In the genomic region with DNA sequence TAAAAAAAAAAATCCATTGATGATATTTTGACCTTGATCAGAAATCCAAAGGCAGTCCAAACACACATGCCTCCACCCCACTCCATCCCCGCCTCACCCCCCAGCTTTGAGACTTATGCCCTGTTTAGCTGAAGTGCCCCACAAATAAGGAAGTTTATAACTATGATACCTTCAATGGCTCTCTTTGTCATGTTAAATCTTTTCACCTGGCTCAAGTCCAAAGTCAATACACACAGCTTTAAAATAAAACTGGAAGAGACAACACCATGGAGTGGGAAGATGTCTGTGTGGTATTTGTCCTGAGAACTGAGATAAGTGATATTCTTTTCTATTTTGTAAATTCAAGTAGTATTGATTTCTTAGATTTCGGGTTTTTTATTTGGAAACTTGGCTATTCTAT, we compare ENCODE assay signal across 21 cellular contexts. TPM values are rescaled to one million over a fixed set of nuclear protein-coding genes. Genes with fewer than 3 reads are reported as not detected.
DNase-seq lines count a peak whose midpoint lies in the region; ATAC-seq and TF ChIP-seq lines count a peak whose summit lies in the region.
"Had no signal": no experiment of that assay in that cellular context is flagged by ENCODE, and none has a peak within 500 bp of the region (broad histone marks: within the 10 kb centered on the region; RNA-seq: fewer than 3 reads in every experiment).

No MANE protein-coding gene starts in this region.

- ATAC-seq in mucosa of descending colon = peak; percentile 52
- no peak for ATAC-seq in GM19035 (IDR thresholded peaks at IDR 0.05; ENCODE audit: unreplicated experiment)
- no peak for ATAC-seq in foreskin keratinocyte
- ATAC-seq: activated CD8-positive, alpha-beta T cell treated with anti-CD3 and anti-CD28 coated beads, Interleukin-2, amount 10 ng/mL, durations not matched to agents 7 days and 5 days; stimulated activated naive CD8-positive, alpha-beta T cell treated with anti-CD3 and anti-CD28 coated beads, Interleukin-15, Interleukin-2, amounts not matched to agents 100 U/mL and 50 U/mL, for 24 hours had no signal

- H3K27ac Mint-ChIP-seq in activated T-helper 2 cell treated with anti-CD3 and anti-CD28 coated beads, Interferon-gamma antibody, Interleukin-2, Interleukin-4, amounts not matched to agents 10 μg/mL and 5 μg/mL and 100 μg/mL, durations not matched to agents 14 hours and 24 hours and 36 hours = no peak overlapping the region
- H3K27ac Mint-ChIP-seq: activated B cell treated with CpG ODN at 0.5 μM for 24 hours; activated CD8-positive, alpha-beta T cell treated with anti-CD3 and anti-CD28 coated beads, Interleukin-2, amount 10 ng/mL, durations not matched to agents 7 days and 5 days had no signal

- peaks cover 100% of the 10 kb centered on the region for H3K27me3 ChIP-seq in foreskin keratinocyte

- H3K4me1 ChIP-seq in mucosa of descending colon (ENCODE audit: low read depth) = peaks cover 18% of the 10 kb centered on the region
- no peaks in the 10 kb centered on the region for H3K4me1 ChIP-seq in foreskin keratinocyte

- H3K36me3 Mint-ChIP-seq in activated T-helper 2 cell treated with anti-CD3 and anti-CD28 coated beads, Interferon-gamma antibody, Interleukin-2, Interleukin-4, amounts not matched to agents 10 μg/mL and 5 μg/mL and 100 μg/mL, durations not matched to agents 14 hours and 24 hours and 36 hours (ENCODE audit: low read depth) = peaks cover 28% of the 10 kb centered on the region

- DNase-seq in DMS53 treated with DMSO at 0.1 percent for 48 hours (lab: John Stamatoyannopoulos, UW; ENCODE audit: unreplicated experiment) (peak; percentile 59), LNCaP clone FGC (ENCODE audit: low read depth) (peak; percentile 72), NCI-H748 (lab: John Stamatoyannopoulos, UW; ENCODE audit: unreplicated experiment) (peak; percentile 79), mucosa of descending colon (peak in 1 of 3 donors; percentile 33), foreskin keratinocyte (no peak)
- no peak for DNase-seq in activated T-helper 2 cell treated with anti-CD3 and anti-CD28 coated beads, Interferon-gamma antibody, Interleukin-2, Interleukin-4, amounts not matched to agents 10 μg/mL and 5 μg/mL and 100 μg/mL, durations not matched to agents 14 hours and 24 hours and 36 hours (ENCODE audit: low spot score)
- DNase-seq: activated B cell treated with CpG ODN at 0.5 μM for 24 hours; activated CD8-positive, alpha-beta T cell treated with anti-CD3 and anti-CD28 coated beads, Interleukin-2, amount 10 ng/mL, durations not matched to agents 7 days and 5 days; activated T-cell treated with anti-CD3 and anti-CD28 coated beads, Interleukin-2, amount 50 U/mL, for 48 hours; head of caudate nucleus; NCI-H1930; NCI-H526 treated with DMSO at 0.1 percent for 48 hours; Peyer's patch; sigmoid colon; stimulated activated naive CD8-positive, alpha-beta T cell treated with anti-CD3 and anti-CD28 coated beads, Interleukin-15, Interleukin-2, amounts not matched to agents 100 U/mL and 50 U/mL, for 24 hours; tibial artery had no signal

- peaks cover 30% of the 10 kb centered on the region for H3K4me1 Mint-ChIP-seq in activated T-helper 2 cell treated with anti-CD3 and anti-CD28 coated beads, Interferon-gamma antibody, Interleukin-2, Interleukin-4, amounts not matched to agents 10 μg/mL and 5 μg/mL and 100 μg/mL, durations not matched to agents 14 hours and 24 hours and 36 hours (ENCODE audit: low read depth)

- no peaks in the 10 kb centered on the region for H3K9me3 ChIP-seq in mucosa of descending colon
- H3K9me3 ChIP-seq: breast epithelium, sigmoid colon, tibial artery had no signal

- no peak for TF ChIP-seq CTCF in LNCaP clone FGC (IDR thresholded peaks at IDR 0.05; ENCODE audit: control insufficient read depth, extremely low read depth, insufficient read depth)
- no peak for TF ChIP-seq CTCF in mucosa of descending colon (IDR thresholded peaks at IDR 0.05)
- no peak for TF ChIP-seq CTCF in foreskin keratinocyte (conservative IDR thresholded peaks at IDR 0.05)

- no peak overlapping the region for H3K4me3 ChIP-seq in LNCaP clone FGC (ENCODE audit: low read depth, low read length)
- no peak overlapping the region for H3K4me3 ChIP-seq in mucosa of descending colon
- H3K4me3 ChIP-seq: breast epithelium, coronary artery, lung, Peyer's patch, sigmoid colon, tibial artery had no signal

- no peaks in the 10 kb centered on the region for H3K9me3 Mint-ChIP-seq in activated T-helper 2 cell treated with anti-CD3 and anti-CD28 coated beads, Interferon-gamma antibody, Interleukin-2, Interleukin-4, amounts not matched to agents 10 μg/mL and 5 μg/mL and 100 μg/mL, durations not matched to agents 14 hours and 24 hours and 36 hours
- H3K9me3 Mint-ChIP-seq: activated B cell treated with CpG ODN at 0.5 μM for 24 hours had no signal

- H3K27ac ChIP-seq in foreskin keratinocyte = no peak overlapping the region
- H3K27ac ChIP-seq: breast epithelium, coronary artery, Peyer's patch, sigmoid colon, tibial artery had no signal

- H3K27me3 Mint-ChIP-seq in activated T-helper 2 cell treated with anti-CD3 and anti-CD28 coated beads, Interferon-gamma antibody, Interleukin-2, Interleukin-4, amounts not matched to agents 10 μg/mL and 5 μg/mL and 100 μg/mL, durations not matched to agents 14 hours and 24 hours and 36 hours (ENCODE audit: low read depth) = peaks cover 61% of the 10 kb centered on the region

- H3K4me3 Mint-ChIP-seq in activated T-helper 2 cell treated with anti-CD3 and anti-CD28 coated beads, Interferon-gamma antibody, Interleukin-2, Interleukin-4, amounts not matched to agents 10 μg/mL and 5 μg/mL and 100 μg/mL, durations not matched to agents 14 hours and 24 hours and 36 hours (ENCODE audit: low read depth) = no peak overlapping the region
- H3K4me3 Mint-ChIP-seq: activated B cell treated with CpG ODN at 0.5 μM for 24 hours; activated CD8-positive, alpha-beta T cell treated with anti-CD3 and anti-CD28 coated beads, Interleukin-2, amount 10 ng/mL, durations not matched to agents 7 days and 5 days had no signal

- intact Hi-C loops in mucosa of descending colon (cut with DNase I, micrococcal nuclease) = no loop called here
- intact Hi-C loops in activated T-helper 2 cell treated with anti-CD3 and anti-CD28 coated beads, Interferon-gamma antibody, Interleukin-2, Interleukin-4, amounts not matched to agents 10 μg/mL and 5 μg/mL and 100 μg/mL, durations not matched to agents 14 hours and 24 hours and 36 hours (cut with micrococcal nuclease) = no loop called here

- no peaks in the 10 kb centered on the region for H3K36me3 ChIP-seq in mucosa of descending colon (ENCODE audit: low read depth)
- H3K36me3 ChIP-seq: breast epithelium, Peyer's patch, sigmoid colon, tibial artery had no signal

RNA-seq across cellular contexts. Expression of gene FOXB1, which starts 5.0 kb away (rescaled TPM):
- total RNA-seq in mucosa of descending colon (not detected), foreskin keratinocyte (not detected in 2 replicates)
- total RNA-seq in activated T-helper 2 cell treated with anti-CD3 and anti-CD28 coated beads, Interferon-gamma antibody, Interleukin-2, Interleukin-4, amounts not matched to agents 10 μg/mL and 5 μg/mL and 100 μg/mL, durations not matched to agents 14 hours and 24 hours and 36 hours = 11.8 and 12.7 TPM in 2 replicates
- not detected in 2 replicates for polyA plus RNA-seq in foreskin keratinocyte
- total RNA-seq: activated B cell treated with CpG ODN at 0.5 μM for 24 hours, breast epithelium, LHCN-M2, lung, Peyer's patch, sigmoid colon had no signal

Comparison
In these comparisons a context has a peak if more than half of its experiments do, and no peak if none do; other contexts are left out.
1. DNase-seq: peak in DMS53 treated with DMSO at 0.1 percent for 48 hours (single experiment), LNCaP clone FGC (single experiment) and NCI-H748 (single experiment); none in activated T-helper 2 cell treated with anti-CD3 and anti-CD28 coated beads, Interferon-gamma antibody, Interleukin-2, Interleukin-4, amounts not matched to agents 10 μg/mL and 5 μg/mL and 100 μg/mL, durations not matched to agents 14 hours and 24 hours and 36 hours (single experiment) and foreskin keratinocyte (0 of 2).
2. RNA of gene FOXB1, which starts 5.0 kb away (total RNA-seq): 11.8 to 12.7 TPM in activated T-helper 2 cell treated with anti-CD3 and anti-CD28 coated beads, Interferon-gamma antibody, Interleukin-2, Interleukin-4, amounts not matched to agents 10 μg/mL and 5 μg/mL and 100 μg/mL, durations not matched to agents 14 hours and 24 hours and 36 hours; not detected in mucosa of descending colon and not detected in foreskin keratinocyte; every median in the first group is over 10 times any median in the second.